1 cellular context compared by ENCODE assay signal in the genomic region with DNA sequence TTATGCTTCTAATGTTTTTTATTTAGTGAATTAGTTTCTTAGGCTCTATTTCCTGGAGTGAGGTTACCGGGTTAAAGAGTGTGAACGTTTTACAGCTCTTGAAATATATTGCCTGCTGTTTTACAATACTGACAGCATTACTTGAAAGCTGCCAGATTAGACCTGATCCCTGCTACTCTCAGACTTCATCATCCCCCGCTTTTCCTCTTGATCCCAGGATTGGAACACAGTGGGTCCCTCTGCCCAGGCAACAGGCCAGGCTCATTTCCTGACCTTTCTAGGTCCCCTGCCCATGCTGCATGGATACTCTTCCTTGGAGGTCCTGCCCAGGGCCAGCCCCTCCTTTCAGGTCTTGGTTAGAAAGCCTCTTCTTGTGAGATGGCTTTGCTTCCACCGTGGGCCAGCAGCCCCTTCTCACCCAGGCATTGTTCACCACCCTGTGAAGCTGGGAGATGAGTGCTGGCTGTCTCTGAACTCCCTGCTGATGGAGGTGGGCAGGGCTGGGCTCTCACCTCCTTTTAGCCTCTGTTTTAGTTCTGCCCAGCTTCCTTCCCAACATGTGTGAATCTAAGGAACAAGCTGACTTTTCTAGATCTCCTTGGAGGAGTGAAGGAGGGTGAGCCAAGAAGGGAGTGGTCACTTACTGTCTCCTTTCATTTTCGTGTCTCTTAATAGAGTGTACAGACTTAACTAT.
A peak's percentile ranks its signal among the peaks of the same experiment; 100 is the strongest.
TF ChIP-seq lines count a peak whose summit lies in the region.

No MANE protein-coding gene starts in this region.

TF ChIP-seq in HEK293, 187 proteins besides CTCF, POLR2A, EP300 and RAD21 (continued from another document and continues in another):
- TF ChIP-seq ATF2 (tag by site-specific recombination; IDR thresholded peaks at IDR 0.05; ENCODE audit: low read depth), result no peak
- no peak for TF ChIP-seq INSM2 (tag by site-specific recombination; IDR thresholded peaks at IDR 0.05)
- no peak for TF ChIP-seq PRDM2 (tag by site-specific recombination; IDR thresholded peaks at IDR 0.05; ENCODE audit: borderline replicate concordance)
- no peak for TF ChIP-seq YY2 (tag by site-specific recombination; IDR thresholded peaks at IDR 0.05)
- TF ChIP-seq ZNF596 (tag by site-specific recombination; IDR thresholded peaks at IDR 0.05), result peak; percentile 48; the same call in 1 of the 2 replicates
- TF ChIP-seq ZNF629 (tag by site-specific recombination; IDR thresholded peaks at IDR 0.05), result peak; percentile 47; the same call in 1 of the 2 replicates
- no peak for TF ChIP-seq ZNF791 (tag by site-specific recombination; IDR thresholded peaks at IDR 0.05)
- TF ChIP-seq TRIM28 (IDR thresholded peaks at IDR 0.05; ENCODE audit: borderline replicate concordance, low read length), result peak; percentile 52; the same call in 1 of the 2 replicates
- no peak for TF ChIP-seq SALL2 (tag by site-specific recombination; IDR thresholded peaks at IDR 0.05; ENCODE audit: borderline replicate concordance)
- TF ChIP-seq KLF9 (tag by site-specific recombination; IDR thresholded peaks at IDR 0.05; ENCODE audit: low read depth), result no peak
- TF ChIP-seq MZF1 (tag by site-specific recombination; IDR thresholded peaks at IDR 0.05; ENCODE audit: borderline replicate concordance), result peak; percentile 43; the same call in 1 of the 2 replicates
- TF ChIP-seq OSR2 (tag by site-specific recombination; IDR thresholded peaks at IDR 0.05), result peak; percentile 92
- no peak for TF ChIP-seq ZNF391 (tag by site-specific recombination; IDR thresholded peaks at IDR 0.05; ENCODE audit: borderline replicate concordance, low read depth)
- peak; percentile 55; the same call in 1 of the 2 replicates for TF ChIP-seq ZXDB (tag by site-specific recombination; IDR thresholded peaks at IDR 0.05)
- TF ChIP-seq ZNF354C (tag by site-specific recombination; IDR thresholded peaks at IDR 0.05; ENCODE audit: borderline replicate concordance, low read depth), result no peak
- TF ChIP-seq ZNF621 (tag by site-specific recombination; IDR thresholded peaks at IDR 0.05), result no peak
- no peak for TF ChIP-seq ZNF747 (tag by site-specific recombination; IDR thresholded peaks at IDR 0.05)
- TF ChIP-seq ZNF518A (tag by site-specific recombination; conservative IDR thresholded peaks at IDR 0.05; ENCODE audit: low read depth), result no peak
- no peak for TF ChIP-seq ZBTB20 (tag by site-specific recombination; IDR thresholded peaks at IDR 0.05)
- peak; percentile 41 for TF ChIP-seq ZBTB8A (tag by site-specific recombination; IDR thresholded peaks at IDR 0.05)
- no peak for TF ChIP-seq ZNF292 (tag by site-specific recombination; IDR thresholded peaks at IDR 0.05; ENCODE audit: borderline replicate concordance, low read depth)
- TF ChIP-seq PRDM6 (tag by site-specific recombination; IDR thresholded peaks at IDR 0.05), result peak; percentile 99
- peak; percentile 62 for TF ChIP-seq ZBTB17 (tag by site-specific recombination; IDR thresholded peaks at IDR 0.05)
- no peak for TF ChIP-seq ZNF223 (tag by site-specific recombination; IDR thresholded peaks at IDR 0.05)
- TF ChIP-seq ZNF473 (tag by site-specific recombination; IDR thresholded peaks at IDR 0.05), result no peak
- TF ChIP-seq ZNF610 (tag by site-specific recombination; IDR thresholded peaks at IDR 0.05; ENCODE audit: borderline replicate concordance), result peak; percentile 44; the same call in 1 of the 2 replicates
- no peak for TF ChIP-seq ZNF121 (tag by site-specific recombination; IDR thresholded peaks at IDR 0.05)
- TF ChIP-seq, protein P1, sequence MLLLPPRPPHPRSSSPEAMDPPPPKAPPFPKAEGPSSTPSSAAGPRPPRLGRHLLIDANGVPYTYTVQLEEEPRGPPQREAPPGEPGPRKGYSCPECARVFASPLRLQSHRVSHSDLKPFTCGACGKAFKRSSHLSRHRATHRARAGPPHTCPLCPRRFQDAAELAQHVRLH (tag by site-specific recombination; IDR thresholded peaks at IDR 0.05), result peak; percentile 38; the same call in 1 of the 2 replicates
- TF ChIP-seq MYNN (tag by site-specific recombination; IDR thresholded peaks at IDR 0.05; ENCODE audit: borderline replicate concordance), result no peak
- peak; percentile 74; the same call in 1 of the 2 replicates for TF ChIP-seq ZSCAN30 (tag by site-specific recombination; IDR thresholded peaks at IDR 0.05)
- peak; percentile 83 for TF ChIP-seq BCL6B (tag by site-specific recombination; IDR thresholded peaks at IDR 0.05)
- no peak for TF ChIP-seq ZNF521 (tag by site-specific recombination; IDR thresholded peaks at IDR 0.05)
- no peak for TF ChIP-seq ELK4 (IDR thresholded peaks at IDR 0.05; ENCODE audit: borderline replicate concordance, low read depth, low read length)
- no peak for TF ChIP-seq ZNF664 (tag by site-specific recombination; IDR thresholded peaks at IDR 0.05)
- no peak for TF ChIP-seq ZBTB48 (tag by site-specific recombination; IDR thresholded peaks at IDR 0.05)
- TF ChIP-seq ZNF544 (tag by site-specific recombination; IDR thresholded peaks at IDR 0.05), result no peak
- peak; percentile 85 for TF ChIP-seq IKZF3 (tag by site-specific recombination; IDR thresholded peaks at IDR 0.05)
- TF ChIP-seq ZNF658 (tag by site-specific recombination; IDR thresholded peaks at IDR 0.05), result no peak
- no peak for TF ChIP-seq HOXD13 (CRISPR knock-in tag; IDR thresholded peaks at IDR 0.05; ENCODE audit: borderline replicate concordance)
- TF ChIP-seq ZNF426 (tag by site-specific recombination; IDR thresholded peaks at IDR 0.05), result no peak
